ENCODE assay signal across 8 cellular contexts in genomic region chr16:30747799-30748633, GRCh38. TPM values are rescaled to one million over a fixed set of nuclear protein-coding genes. Genes with fewer than 3 reads are reported as not detected.
DNase-seq lines count a peak whose midpoint lies in the region; TF ChIP-seq lines count a peak whose summit lies in the region.

PHKG2 (plus strand) TSS chr16:30748425; CDS start chr16:30748821, 396 bp downstream.

- H3K79me2 ChIP-seq in MM.1S (ENCODE audit: low read length), result peaks cover 24% of the 10 kb centered on the region

- H3K9me3 ChIP-seq in ES-I3 (ENCODE audit: control insufficient read depth, insufficient read depth, low read length) (no peaks in the 10 kb centered on the region), HAP-1 (no peaks in the 10 kb centered on the region), MM.1S (replicated peaks; ENCODE audit: insufficient read depth, low read length) (no peaks in the 10 kb centered on the region)

- DNase-seq in HAP-1 (ENCODE audit: low spot score in 2 of 2) (peak; percentile 98 to 100), MM.1S (peak; percentile 99), SIG-M5 (lab: John Stamatoyannopoulos, UW) (peak; percentile 81), activated gamma-delta T cell (lab: John Stamatoyannopoulos, UW) (peak; percentile 95), fibroblast of the aortic adventitia (ENCODE audit: low read depth) (peak; percentile 98)

- H3K4me1 ChIP-seq in ES-I3 (ENCODE audit: insufficient read depth, low read length) (no peaks in the 10 kb centered on the region), HAP-1 (peaks cover 11% of the 10 kb centered on the region), MM.1S (ENCODE audit: low read length) (no peaks in the 10 kb centered on the region)

- peaks cover 5% of the 10 kb centered on the region for H3K36me3 ChIP-seq in ES-I3 (ENCODE audit: insufficient read depth, low read length)
- H3K36me3 ChIP-seq in HAP-1 (replicated peaks), result peaks cover 27% of the 10 kb centered on the region
- H3K36me3 ChIP-seq in MM.1S (replicated peaks; ENCODE audit: insufficient read depth, low read length), result no peaks in the 10 kb centered on the region

- peaks cover 23% of the 10 kb centered on the region for H3K36me3 Mint-ChIP-seq in nephron (ENCODE audit: low read depth)
- peaks cover 31% of the 10 kb centered on the region for H3K36me3 Mint-ChIP-seq in stimulated activated naive CD8-positive, alpha-beta T cell treated with anti-CD3 and anti-CD28 coated beads, Interleukin-15, Interleukin-2, amounts not matched to agents 100 ng/mL and 50 ng/mL, for 24 hours (ENCODE audit: low read depth)

- peak within 1 kb of the TSS; percentile 88 for H2AFZ ChIP-seq in MM.1S (ENCODE audit: low read length)

- peak within 1 kb of the TSS; percentile 95 to 97 (median 96) for H3K4me3 Mint-ChIP-seq in nephron
- peak within 1 kb of the TSS; percentile 90 for H3K4me3 Mint-ChIP-seq in stimulated activated naive CD8-positive, alpha-beta T cell treated with anti-CD3 and anti-CD28 coated beads, Interleukin-15, Interleukin-2, amounts not matched to agents 100 ng/mL and 50 ng/mL, for 24 hours

- H3K27ac Mint-ChIP-seq in nephron, result peak within 1 kb of the TSS; percentile 10 to 73 (median 23)
- peak within 1 kb of the TSS; percentile 93 for H3K27ac Mint-ChIP-seq in stimulated activated naive CD8-positive, alpha-beta T cell treated with anti-CD3 and anti-CD28 coated beads, Interleukin-15, Interleukin-2, amounts not matched to agents 100 ng/mL and 50 ng/mL, for 24 hours

- H3K4me2 ChIP-seq in MM.1S (ENCODE audit: low read depth, low read length), result peak within 1 kb of the TSS; percentile 83

- H3K9me2 ChIP-seq in MM.1S (replicated peaks; ENCODE audit: insufficient read depth, low read length), result no peaks in the 10 kb centered on the region

- in situ Hi-C loops in HAP-1 (cut with MboI; ENCODE audit: low sequenced_read_pairs), result no loop called here

- H3K9ac ChIP-seq in ES-I3 (ENCODE audit: low read depth, low read length) (peak within 1 kb of the TSS; percentile 60), MM.1S (ENCODE audit: low read length) (peak within 1 kb of the TSS; percentile 59; the same call in 1 of the 2 replicates)

- H3K27me3 Mint-ChIP-seq in nephron (ENCODE audit: low read depth), result no peaks in the 10 kb centered on the region
- H3K27me3 Mint-ChIP-seq in stimulated activated naive CD8-positive, alpha-beta T cell treated with anti-CD3 and anti-CD28 coated beads, Interleukin-15, Interleukin-2, amounts not matched to agents 100 ng/mL and 50 ng/mL, for 24 hours, result no peaks in the 10 kb centered on the region

- H3K4me3 ChIP-seq in HAP-1 (peak within 1 kb of the TSS; percentile 79), MM.1S (ENCODE audit: low read length) (peak within 1 kb of the TSS; percentile 68), fibroblast of the aortic adventitia (ENCODE audit: low read depth, low read length) (peak within 1 kb of the TSS; percentile 88)

- H3F3A ChIP-seq in MM.1S (ENCODE audit: insufficient read depth, low read length), result peaks cover 12% of the 10 kb centered on the region

- H3K27ac ChIP-seq in MM.1S (ENCODE audit: low read length), result peak within 1 kb of the TSS; percentile 22; the same call in 1 of the 2 replicates

- H3K4me1 Mint-ChIP-seq in nephron, result no peaks in the 10 kb centered on the region
- H3K4me1 Mint-ChIP-seq in stimulated activated naive CD8-positive, alpha-beta T cell treated with anti-CD3 and anti-CD28 coated beads, Interleukin-15, Interleukin-2, amounts not matched to agents 100 ng/mL and 50 ng/mL, for 24 hours (ENCODE audit: low read depth), result peaks cover 23% of the 10 kb centered on the region

- TF ChIP-seq CTCF in MM.1S (IDR thresholded peaks at IDR 0.05; ENCODE audit: low read length) (no peak), fibroblast of the aortic adventitia (IDR thresholded peaks at IDR 0.05; ENCODE audit: insufficient read depth, low read length) (no peak), nephron (IDR thresholded peaks at IDR 0.05; ENCODE audit: unreplicated experiment in 3 of 3) (no peak)

- no peaks in the 10 kb centered on the region for H3K9me3 Mint-ChIP-seq in nephron
- no peaks in the 10 kb centered on the region for H3K9me3 Mint-ChIP-seq in stimulated activated naive CD8-positive, alpha-beta T cell treated with anti-CD3 and anti-CD28 coated beads, Interleukin-15, Interleukin-2, amounts not matched to agents 100 ng/mL and 50 ng/mL, for 24 hours

- no peaks in the 10 kb centered on the region for H4K20me1 ChIP-seq in MM.1S (ENCODE audit: insufficient read depth, low read length)

- no peaks in the 10 kb centered on the region for H3K27me3 ChIP-seq in HAP-1 (ENCODE audit: low read depth)
- no peaks in the 10 kb centered on the region for H3K27me3 ChIP-seq in MM.1S (replicated peaks; ENCODE audit: insufficient read depth, low read length)

RNA-seq across cellular contexts. Expression of gene PHKG2, which starts in this region (rescaled TPM):
- 20.8 and 24.0 TPM in 2 replicates for total RNA-seq in fibroblast of the aortic adventitia (ENCODE audit: low replicate concordance)

Comparison
In these comparisons a context has a peak if more than half of its experiments do, and no peak if none do; other contexts are left out.
1. Peak in every context shown above with its lines: DNase-seq, H3K4me3 ChIP-seq and H3K27ac ChIP-seq.